In genomic region chr9:88388886-88389617, GRCh38 we compare ENCODE assay signal across 9 cellular contexts. TPM values are rescaled to one million over a fixed set of nuclear protein-coding genes. Genes with fewer than 3 reads are reported as not detected.
DNase-seq lines count a peak whose midpoint lies in the region; FAIRE-seq and TF ChIP-seq lines count a peak whose summit lies in the region.
"Had no signal": no experiment of that assay in that cellular context is flagged by ENCODE, and none has a peak within 500 bp of the region (broad histone marks: within the 10 kb centered on the region; RNA-seq: fewer than 3 reads in every experiment).

No MANE protein-coding gene starts in this region.

- H3K27ac ChIP-seq in HEK293 (ENCODE audit: extremely low read depth, low read depth, low read length) (peak overlapping the region; percentile 61), MM.1S (ENCODE audit: low read length) (no peak overlapping the region), caudate nucleus (ENCODE audit: low read depth, low read length) (peak overlapping the region; percentile 90), small intestine (ENCODE audit: low read depth in 1 of 2, low read length in 1 of 2) (peak overlapping the region; percentile 71 to 89)

- POLR2A ChIA-PET in HEK293 (lab: Yijun Ruan, JAX) = no interaction called here

- H3K27me3 ChIP-seq in MM.1S (replicated peaks; ENCODE audit: insufficient read depth, low read length) (no peaks in the 10 kb centered on the region), small intestine (ENCODE audit: control insufficient read depth in 2 of 2, insufficient read depth in 2 of 2, low read length in 2 of 2) (no peaks in the 10 kb centered on the region)

- no peaks in the 10 kb centered on the region for H3K9me2 ChIP-seq in MM.1S (replicated peaks; ENCODE audit: insufficient read depth, low read length)

- peaks cover 10% of the 10 kb centered on the region; the same call in 1 of the 2 replicates for H3F3A ChIP-seq in MM.1S (ENCODE audit: insufficient read depth, low read length)

- 0 to 1% (median 1%) methylated on average over 43 to 71 of the region's 71 CpGs for WGBS in small intestine, 3 donors

- peak overlapping the region; percentile 78 for H3K4me2 ChIP-seq in MM.1S (ENCODE audit: low read depth, low read length)

- H3K4me1 ChIP-seq in HEK293 (ENCODE audit: control insufficient read depth, insufficient read depth, low read length) = peaks cover 9% of the 10 kb centered on the region; the same call in 1 of the 2 replicates
- H3K4me1 ChIP-seq in MM.1S (ENCODE audit: low read length) = peaks cover 7% of the 10 kb centered on the region
- peaks cover 0 to 3% of the 10 kb centered on the region in 2 donors for H3K4me1 ChIP-seq in small intestine (ENCODE audit: control insufficient read depth in 2 of 2, insufficient read depth in 1 of 2, low read depth in 1 of 2, low read length in 1 of 2)

- CTCF ChIA-PET in HEK293 (lab: Yijun Ruan, JAX) = no interaction called here

- H2AFZ ChIP-seq in MM.1S (ENCODE audit: low read length) = peak overlapping the region; percentile 47

- no peaks in the 10 kb centered on the region for H3K9me3 ChIP-seq in HEK293 (ENCODE audit: control insufficient read depth, insufficient read depth, low read depth, low read length)
- H3K9me3 ChIP-seq in MM.1S (replicated peaks; ENCODE audit: insufficient read depth, low read length) = no peaks in the 10 kb centered on the region
- no peaks in the 10 kb centered on the region for H3K9me3 ChIP-seq in small intestine (ENCODE audit: control insufficient read depth, low read depth)

- peaks cover 0 to 5% of the 10 kb centered on the region in 2 experiments; a peak in 1 of 3 replicates for H3K36me3 ChIP-seq in HEK293 (ENCODE audit: control insufficient read depth in 2 of 2, insufficient read depth in 1 of 2, low read length in 2 of 2)
- no peaks in the 10 kb centered on the region for H3K36me3 ChIP-seq in MM.1S (replicated peaks; ENCODE audit: insufficient read depth, low read length)
- H3K36me3 ChIP-seq in small intestine (ENCODE audit: control insufficient read depth in 2 of 2, insufficient read depth in 2 of 2, low read length in 2 of 2) = no peaks in the 10 kb centered on the region

- H3K9ac ChIP-seq in MM.1S (ENCODE audit: low read length) = peak overlapping the region; percentile 42; the same call in 1 of the 2 replicates

- DNase-seq in DMS153 treated with DMSO at 0.1 percent for 48 hours (lab: John Stamatoyannopoulos, UW; ENCODE audit: unreplicated experiment) (peak; percentile 18), DMS153 (lab: John Stamatoyannopoulos, UW) (no peak), MM.1S (peak; percentile 14), UCSD-AML1 (lab: John Stamatoyannopoulos, UW; ENCODE audit: unreplicated experiment) (peak; percentile 81), caudate nucleus (lab: John Stamatoyannopoulos, UW) (peak in 44 of 61 donors; percentile 18 to 84 (median 50)), small intestine (peak; percentile 56)

- peaks cover 52% of the 10 kb centered on the region for H3K79me2 ChIP-seq in MM.1S (ENCODE audit: low read length)

- peak; percentile 17 for FAIRE-seq in islet of Langerhans (lab: Jason Lieb, UNC)
- FAIRE-seq in small intestine (lab: Jason Lieb, UNC) = no peak
- FAIRE-seq: A204.1 had no signal

- peak overlapping the region; percentile 83 for H3K4me3 ChIP-seq in HEK293 (ENCODE audit: low read depth, low read length)
- peak overlapping the region; percentile 71 for H3K4me3 ChIP-seq in MM.1S (ENCODE audit: low read length)
- H3K4me3 ChIP-seq in small intestine (ENCODE audit: low read depth in 1 of 2, low read length in 2 of 2) = peak overlapping the region; percentile 80 to 99

- no peaks in the 10 kb centered on the region for H4K20me1 ChIP-seq in MM.1S (ENCODE audit: insufficient read depth, low read length)

- TF ChIP-seq CTCF in HEK293 (tag by site-specific recombination; IDR thresholded peaks at IDR 0.05) (no peak), MM.1S (IDR thresholded peaks at IDR 0.05; ENCODE audit: low read length) (no peak)

TF ChIP-seq in HEK293, 187 proteins besides CTCF, POLR2A, EP300 and RAD21 (continues in another document):
- TF ChIP-seq ZNF223 (tag by site-specific recombination; IDR thresholded peaks at IDR 0.05) (no peak), PRDM1 (tag by site-specific recombination; IDR thresholded peaks at IDR 0.05) (peak; percentile 43; the same call in 1 of the 2 replicates), SP2 (tag by site-specific recombination; IDR thresholded peaks at IDR 0.05) (peak; percentile 69), PATZ1 (tag by site-specific recombination; IDR thresholded peaks at IDR 0.05) (0 out of 2 replicates have a peak, but pooled peaks have one; percentile 20), ZBTB20 (tag by site-specific recombination; IDR thresholded peaks at IDR 0.05) (peak; percentile 29; the same call in 1 of the 2 replicates), PRDM4 (tag by site-specific recombination; IDR thresholded peaks at IDR 0.05) (no peak), GLIS1 (tag by site-specific recombination; IDR thresholded peaks at IDR 0.05) (peak; percentile 16; the same call in 1 of the 2 replicates), ZFP41 (tag by site-specific recombination; IDR thresholded peaks at IDR 0.05; ENCODE audit: borderline replicate concordance) (no peak), EGR2 (tag by site-specific recombination; IDR thresholded peaks at IDR 0.05; ENCODE audit: low read depth) (0 out of 2 replicates have a peak, but pooled peaks have one; percentile 37), ZFP3 (tag by site-specific recombination; IDR thresholded peaks at IDR 0.05; ENCODE audit: low read depth) (no peak), HIC1 (tag by site-specific recombination; IDR thresholded peaks at IDR 0.05) (0 out of 2 replicates have a peak, but pooled peaks have one; percentile 16), ZBTB8A (tag by site-specific recombination; IDR thresholded peaks at IDR 0.05) (peak; percentile 87), ZNF266 (tag by site-specific recombination; IDR thresholded peaks at IDR 0.05; ENCODE audit: low read depth) (no peak), ZNF292 (tag by site-specific recombination; IDR thresholded peaks at IDR 0.05; ENCODE audit: borderline replicate concordance, low read depth) (no peak), SP7 (tag by site-specific recombination; IDR thresholded peaks at IDR 0.05) (no peak), ZNF362 (tag by site-specific recombination; IDR thresholded peaks at IDR 0.05) (no peak)

RNA-seq across cellular contexts. Expression of gene SPIN1, which starts 0.8 kb away (rescaled TPM):
- polyA plus RNA-seq in small intestine = 10 to 100 TPM; 22.1 to 24.9 (median 23.8) TPM
